Comparison of ENCODE assay signal across 7 cellular contexts in the genomic region with DNA sequence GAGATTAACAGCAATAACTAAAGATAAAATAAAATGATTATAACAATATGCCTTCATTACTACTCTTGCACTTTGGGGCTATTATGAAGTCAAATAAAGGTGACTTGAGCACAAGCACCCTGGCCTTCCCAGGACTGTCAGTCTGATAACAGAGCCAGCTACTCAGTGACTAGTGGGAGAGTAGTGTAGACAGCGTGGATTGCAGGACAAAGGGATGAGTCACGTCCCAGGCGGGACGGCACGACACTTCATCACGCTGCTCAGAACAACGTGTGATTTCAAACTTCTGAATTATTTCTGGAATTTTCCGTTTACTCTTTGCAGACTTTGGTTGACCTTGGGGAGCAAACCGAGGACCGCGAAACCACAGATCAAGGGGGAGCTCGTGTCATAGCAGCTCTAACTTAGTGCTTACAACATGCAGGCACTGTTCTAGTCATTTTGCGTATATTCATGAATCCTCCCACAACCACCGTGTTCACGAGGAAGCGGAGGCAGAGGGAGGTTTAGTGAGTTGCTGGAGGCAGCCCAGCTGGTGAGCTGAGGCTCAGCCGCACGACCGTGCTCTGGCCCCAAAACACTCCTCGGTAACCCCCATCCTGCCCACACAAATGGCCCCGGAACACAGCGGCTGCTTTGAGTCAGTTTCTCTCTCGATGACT. TPM values are rescaled to one million over a fixed set of nuclear protein-coding genes. Genes with fewer than 3 reads are reported as not detected.
A peak's percentile ranks its signal among the peaks of the same experiment; 100 is the strongest.
DNase-seq lines count a peak whose midpoint lies in the region; ATAC-seq lines count a peak whose summit lies in the region.
"Not testable (repeated sequence)": the region's sequence is repeated elsewhere in the genome, so short reads cannot be mapped to it uniquely, and the experiment has no call there.

No MANE protein-coding gene starts in this region.

- H3K9me3 ChIP-seq in right cardiac atrium (ENCODE audit: control insufficient read depth, low read length): not testable (repeated sequence)

- H3K27ac Mint-ChIP-seq in activated CD8-positive, alpha-beta memory T cell treated with anti-CD3 and anti-CD28 coated beads, Interleukin-2, amount 10 ng/mL, durations not matched to agents 7 days and 5 days: not testable (repeated sequence)

- not testable (repeated sequence) for H3K9me3 Mint-ChIP-seq in activated CD8-positive, alpha-beta memory T cell treated with anti-CD3 and anti-CD28 coated beads, Interleukin-2, amount 10 ng/mL, durations not matched to agents 7 days and 5 days (ENCODE audit: low read depth)

- not testable (repeated sequence) for H3K4me3 Mint-ChIP-seq in activated CD8-positive, alpha-beta memory T cell treated with anti-CD3 and anti-CD28 coated beads, Interleukin-2, amount 10 ng/mL, durations not matched to agents 7 days and 5 days

- CTCF ChIA-PET in activated CD8-positive, alpha-beta memory T cell treated with anti-CD3 and anti-CD28 coated beads, Interleukin-2, amount 10 ng/mL, durations not matched to agents 7 days and 5 days (lab: Charles Lee): not testable (repeated sequence)

- WGBS in right cardiac atrium: no CpG with 5 or more reads among the region's 23 CpGs

- intact Hi-C loops in right cardiac atrium (cut with DNase I): not testable (repeated sequence)

- not testable (repeated sequence) for H3K36me3 Mint-ChIP-seq in activated CD8-positive, alpha-beta memory T cell treated with anti-CD3 and anti-CD28 coated beads, Interleukin-2, amount 10 ng/mL, durations not matched to agents 7 days and 5 days

- H3K4me1 Mint-ChIP-seq in activated CD8-positive, alpha-beta memory T cell treated with anti-CD3 and anti-CD28 coated beads, Interleukin-2, amount 10 ng/mL, durations not matched to agents 7 days and 5 days: not testable (repeated sequence)

- not testable (repeated sequence) for H3K4me3 ChIP-seq in right cardiac atrium (ENCODE audit: low read length)

- not testable (repeated sequence) for H3K27me3 Mint-ChIP-seq in activated CD8-positive, alpha-beta memory T cell treated with anti-CD3 and anti-CD28 coated beads, Interleukin-2, amount 10 ng/mL, durations not matched to agents 7 days and 5 days

- H3K27me3 ChIP-seq in right cardiac atrium (ENCODE audit: control insufficient read depth, insufficient read depth): not testable (repeated sequence)

- not testable (repeated sequence) for H3K4me1 ChIP-seq in right cardiac atrium (ENCODE audit: control insufficient read depth, insufficient read depth, low read length)

- H3K27ac ChIP-seq in right cardiac atrium (ENCODE audit: low read length): not testable (repeated sequence)

- not testable (repeated sequence) for DNase-seq in activated CD8-positive, alpha-beta memory T cell treated with anti-CD3 and anti-CD28 coated beads, Interleukin-2, amount 10 ng/mL, durations not matched to agents 7 days and 5 days; right cardiac atrium

- ATAC-seq in GM18907 (IDR thresholded peaks at IDR 0.05; ENCODE audit: unreplicated experiment): peak; percentile 72
- ATAC-seq in GM21390 (IDR thresholded peaks at IDR 0.05; ENCODE audit: unreplicated experiment): peak; percentile 74
- peak; percentile 81 for ATAC-seq in HG02623 (IDR thresholded peaks at IDR 0.05; ENCODE audit: unreplicated experiment)
- peak; percentile 81 for ATAC-seq in HG03066 (IDR thresholded peaks at IDR 0.05; ENCODE audit: low read depth, unreplicated experiment)
- peak; percentile 73 for ATAC-seq in HG03469 (IDR thresholded peaks at IDR 0.05; ENCODE audit: unreplicated experiment)
- ATAC-seq in activated CD8-positive, alpha-beta memory T cell treated with anti-CD3 and anti-CD28 coated beads, Interleukin-2, amount 10 ng/mL, durations not matched to agents 7 days and 5 days: peak; percentile 66
- ATAC-seq in right cardiac atrium: peak; percentile 80 to 88

RNA-seq across cellular contexts. Expression of a gene that starts 32.9 kb away (rescaled TPM):
- 10 to 100 TPM; 18.0 to 20.7 TPM for total RNA-seq in activated CD8-positive, alpha-beta memory T cell treated with anti-CD3 and anti-CD28 coated beads, Interleukin-2, amount 10 ng/mL, durations not matched to agents 7 days and 5 days
- 10 to 100 TPM; 28.8 to 44.9 (median 34.1) TPM for total RNA-seq in right cardiac atrium
- polyA plus RNA-seq in right cardiac atrium: 18.6 TPM

RNA-seq across cellular contexts. Expression of a gene that starts 51.7 kb away (rescaled TPM):
- total RNA-seq in activated CD8-positive, alpha-beta memory T cell treated with anti-CD3 and anti-CD28 coated beads, Interleukin-2, amount 10 ng/mL, durations not matched to agents 7 days and 5 days: 10 to 100 TPM; 41.0 to 56.9 TPM
- total RNA-seq in right cardiac atrium: 10 to 100 TPM; 27.2 to 37.5 (median 33.9) TPM
- polyA plus RNA-seq in right cardiac atrium: 39.0 TPM
